Comparison of ENCODE assay signal across 28 cellular contexts in the genomic region with DNA sequence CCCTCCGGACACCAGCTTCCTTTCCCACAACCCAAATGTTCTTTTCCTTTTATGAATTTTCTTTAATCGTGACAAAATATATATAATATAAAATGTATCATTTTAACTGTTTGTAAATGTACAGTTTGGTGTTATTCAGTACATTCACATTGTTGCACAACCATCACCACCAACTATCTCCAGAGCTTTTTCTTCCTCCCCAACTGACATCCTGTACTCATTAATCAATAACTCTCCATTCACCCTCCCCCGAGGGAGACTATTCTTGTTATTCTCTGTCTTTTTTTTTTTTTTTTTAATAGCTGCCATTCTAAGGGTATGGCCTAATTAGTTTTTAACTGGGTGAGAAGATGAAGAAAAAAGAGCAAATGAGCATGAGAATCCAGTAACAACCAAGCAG.
"Had no signal": no experiment of that assay in that cellular context is flagged by ENCODE, and none has a peak within 500 bp of the region (broad histone marks: within the 10 kb centered on the region; RNA-seq: fewer than 3 reads in every experiment).

No MANE protein-coding gene starts in this region.

- H3K4me3 ChIP-seq: dorsolateral prefrontal cortex, heart right ventricle, left lung, neural progenitor cell, skin epidermis, spleen, testis, tibial artery had no signal

- H3K4me1 Mint-ChIP-seq: naive thymus-derived CD4-positive, alpha-beta T cell; nephron had no signal

- H3K27me3 Mint-ChIP-seq: progenitor cell of endocrine pancreas; stimulated activated memory B cell treated with anti-CD40 and anti-IgM and Interleukin-4, amounts not matched to agents 10 μg/mL and 1 μg/mL and 100 μg/mL, for 72 hours; type B pancreatic cell had no signal

- H2AFZ ChIP-seq: neural progenitor cell, parathyroid adenoma had no signal

- H3K36me3 Mint-ChIP-seq: naive thymus-derived CD4-positive, alpha-beta T cell; neural progenitor cell; stimulated activated memory B cell treated with anti-CD40 and anti-IgM and Interleukin-4, amounts not matched to agents 10 μg/mL and 1 μg/mL and 100 μg/mL, for 72 hours; type B pancreatic cell had no signal

- ATAC-seq: foreskin keratinocyte; heart right ventricle; left cardiac atrium; left lung; naive thymus-derived CD4-positive, alpha-beta T cell; right cardiac atrium; stimulated activated memory B cell treated with anti-CD40 and anti-IgM and Interleukin-4, amounts not matched to agents 10 μg/mL and 1 μg/mL and 100 μg/mL, for 72 hours; stimulated activated naive CD8-positive, alpha-beta T cell treated with anti-CD3 and anti-CD28 coated beads, Interleukin-15, Interleukin-2, amounts not matched to agents 100 U/mL and 50 U/mL, for 24 hours had no signal

- H3K27me3 ChIP-seq: dorsolateral prefrontal cortex, foreskin keratinocyte, heart right ventricle, left lung, neural progenitor cell, spleen, testis, tibial artery had no signal

- H3K9me3 ChIP-seq: left lung, testis, tibial artery had no signal

- H3K36me3 ChIP-seq: heart right ventricle, left lung, neural progenitor cell, spleen, tibial artery had no signal

- H3K4me1 ChIP-seq: neural progenitor cell, parathyroid adenoma, testis had no signal

- FAIRE-seq: colon, islet of Langerhans, urothelium cell line had no signal

- H3K9ac ChIP-seq: neural progenitor cell, parathyroid adenoma had no signal

- H3K79me2 ChIP-seq: parathyroid adenoma had no signal

- H3K27ac Mint-ChIP-seq: naive thymus-derived CD4-positive, alpha-beta T cell; nephron; neural progenitor cell; progenitor cell of endocrine pancreas; stimulated activated memory B cell treated with anti-CD40 and anti-IgM and Interleukin-4, amounts not matched to agents 10 μg/mL and 1 μg/mL and 100 μg/mL, for 72 hours; type B pancreatic cell had no signal

- H3K4me3 Mint-ChIP-seq: naive thymus-derived CD4-positive, alpha-beta T cell; nephron; neural progenitor cell; stimulated activated memory B cell treated with anti-CD40 and anti-IgM and Interleukin-4, amounts not matched to agents 10 μg/mL and 1 μg/mL and 100 μg/mL, for 72 hours; type B pancreatic cell had no signal

- H3K27ac ChIP-seq: dorsolateral prefrontal cortex, foreskin keratinocyte, heart right ventricle, left lung, neural progenitor cell, parathyroid adenoma, skin epidermis, spleen, testis, tibial artery had no signal

- DNase-seq: dorsolateral prefrontal cortex; effector CD4-positive, alpha-beta T cell; foreskin keratinocyte; glutamatergic neuron; heart right ventricle; hippocampal formation; left cardiac atrium; left lung; mesendoderm; midbrain; naive thymus-derived CD4-positive, alpha-beta T cell; right cardiac atrium; spleen; stimulated activated CD4-positive, alpha-beta T cell treated with anti-CD3 and anti-CD28 coated beads, Interleukin-4, amount 100 ng/mL, for 4 hours; stimulated activated naive CD8-positive, alpha-beta T cell treated with anti-CD3 and anti-CD28 coated beads, Interleukin-15, Interleukin-2, amounts not matched to agents 100 U/mL and 50 U/mL, for 24 hours; substantia nigra; testis; tibial artery had no signal

- H3K4me2 ChIP-seq: neural progenitor cell had no signal
